ENCODE assay signal across 15 cellular contexts in the genomic region with DNA sequence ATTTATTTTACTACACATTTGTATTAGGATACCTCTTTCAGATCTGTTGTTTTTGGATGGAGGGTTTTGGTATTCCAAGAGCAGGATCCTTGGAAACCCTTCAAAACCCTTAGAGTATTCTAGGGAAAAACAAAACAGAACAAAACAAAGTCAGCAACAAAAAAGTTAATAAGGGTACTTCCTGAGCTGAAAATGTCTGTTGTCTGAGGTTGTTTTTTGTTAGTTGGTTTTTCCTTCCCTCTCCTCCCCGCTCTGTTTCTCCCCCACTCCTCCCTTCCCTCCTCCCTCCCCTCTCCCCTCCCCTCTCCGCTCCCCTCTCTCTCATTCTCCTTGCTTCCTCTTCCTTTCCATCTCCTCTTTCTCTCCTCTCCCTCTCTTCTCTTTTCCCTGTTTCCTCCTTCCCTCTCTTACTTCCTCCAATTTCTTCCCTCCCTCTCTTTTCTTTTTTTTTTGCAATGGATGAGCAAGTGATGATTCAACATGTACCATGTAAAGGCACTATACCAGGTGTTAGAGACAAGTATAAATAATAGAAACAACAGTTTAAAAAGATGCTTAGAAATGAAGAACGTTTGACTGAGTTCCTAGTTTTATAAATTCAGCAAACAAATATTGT.
DNase-seq lines count a peak whose midpoint lies in the region; TF ChIP-seq lines count a peak whose summit lies in the region.
"Had no signal": no experiment of that assay in that cellular context is flagged by ENCODE, and none has a peak within 500 bp of the region (broad histone marks: within the 10 kb centered on the region; RNA-seq: fewer than 3 reads in every experiment).

No MANE protein-coding gene starts in this region.

- H3K27ac Mint-ChIP-seq in neural crest cell (ENCODE audit: unreplicated experiment), result peak overlapping the region; percentile 36

- no peaks in the 10 kb centered on the region for H3K9me3 ChIP-seq in SK-N-MC (ENCODE audit: low read depth, low read length)
- H3K9me3 ChIP-seq: Caco-2, SJCRH30 had no signal

- peaks cover 5% of the 10 kb centered on the region for H3K36me3 Mint-ChIP-seq in neural crest cell (ENCODE audit: low read depth)

- H3K9me3 Mint-ChIP-seq in neural crest cell, result peaks cover 3% of the 10 kb centered on the region

- TF ChIP-seq CTCF in epithelial cell of esophagus (IDR thresholded peaks at IDR 0.05; ENCODE audit: insufficient read depth, low read depth, low read length, missing control alignments), result no peak
- TF ChIP-seq CTCF in neural crest cell (conservative IDR thresholded peaks at IDR 0.05), result no peak

- no peak overlapping the region for H3K9ac ChIP-seq in SK-N-MC (ENCODE audit: insufficient read length)

- H3K4me1 Mint-ChIP-seq in neural crest cell, result peaks cover 15% of the 10 kb centered on the region

- DNase-seq in HCEC 1CT (peak; percentile 7), SK-N-MC (ENCODE audit: low read depth, low spot score) (no peak), epithelial cell of esophagus (ENCODE audit: low read depth) (peak; percentile 14), neural crest cell (ENCODE audit: low read depth, low spot score) (no peak), kidney glomerular epithelial cell (lab: John Stamatoyannopoulos, UW) (no peak), G401 (ENCODE audit: low spot score) (no peak)
- DNase-seq in stimulated activated naive CD4-positive, alpha-beta T cell (lab: John Stamatoyannopoulos, UW), result no peak
- DNase-seq: Caco-2, KBM-7, NCI-H1436, NCI-H2029 treated with DMSO at 0.1 percent for 48 hours, NCI-H748 treated with DMSO at 0.1 percent for 48 hours, PC-9, SJCRH30 had no signal

- no peaks in the 10 kb centered on the region for H3K36me3 ChIP-seq in SK-N-MC (ENCODE audit: insufficient read depth, low read length)
- H3K36me3 ChIP-seq: SJCRH30 had no signal

- H3K27ac ChIP-seq in SK-N-MC, result peak overlapping the region; percentile 65; the same call in 1 of the 2 replicates
- H3K27ac ChIP-seq: HL-60, PC-9, SJCRH30 had no signal

- in situ Hi-C loops in G401 (cut with HindIII; ENCODE audit: low sequenced_read_pairs), result no loop called here

- H3K27me3 Mint-ChIP-seq in neural crest cell (ENCODE audit: low read depth), result no peaks in the 10 kb centered on the region

- H3K4me3 ChIP-seq in SK-N-MC (no peak overlapping the region), epithelial cell of esophagus (ENCODE audit: low read length) (no peak overlapping the region)
- H3K4me3 ChIP-seq: PC-9, SJCRH30 had no signal

- H3K4me3 Mint-ChIP-seq in neural crest cell, result no peak overlapping the region

Comparison
In these comparisons a context has a peak if more than half of its experiments do, and no peak if none do; other contexts are left out.
1. DNase-seq: peak in HCEC 1CT (single experiment) and epithelial cell of esophagus (single experiment); none in SK-N-MC (single experiment), neural crest cell (single experiment), kidney glomerular epithelial cell (single experiment), G401 (single experiment) and stimulated activated naive CD4-positive, alpha-beta T cell (0 of 6).